ENCODE assay signal across 8 cellular contexts in genomic region chrX:154490021-154490413, GRCh38.
DNase-seq lines count a peak whose midpoint lies in the region; ATAC-seq and TF ChIP-seq lines count a peak whose summit lies in the region.

No MANE protein-coding gene starts in this region.

- peak overlapping the region; percentile 82 for H3K9ac ChIP-seq in BLaER1

- H4K20me1 ChIP-seq in BLaER1, result peaks cover 12% of the 10 kb centered on the region

- H3K4me1 ChIP-seq in BLaER1 (peaks cover 30% of the 10 kb centered on the region), neutrophil (ENCODE audit: control insufficient read depth in 1 of 2, insufficient read depth in 1 of 2, low read depth in 1 of 2, low read length in 1 of 2) (peaks cover 33 to 40% of the 10 kb centered on the region in 2 experiments)

- peak; percentile 44 for DNase-seq in activated CD4-positive, CD25-positive, alpha-beta regulatory T cell treated with anti-CD3 and anti-CD28 coated beads, Interleukin-2, amount 50 U/mL, for 72 hours
- DNase-seq in fibroblast of mammary gland (ENCODE audit: low read depth) (peak; percentile 66), NCI-H1048 (lab: John Stamatoyannopoulos, UW) (no peak), iPS-NIHi7 (ENCODE audit: extremely low spot score) (no peak)

- peaks cover 14% of the 10 kb centered on the region for H3K36me3 ChIP-seq in BLaER1
- no peaks in the 10 kb centered on the region for H3K36me3 ChIP-seq in neutrophil

- peak overlapping the region; percentile 75 for H3K4me3 ChIP-seq in BLaER1
- H3K4me3 ChIP-seq in fibroblast of mammary gland (ENCODE audit: control insufficient read depth, low read depth, low read length), result peak overlapping the region; percentile 53
- H3K4me3 ChIP-seq in neutrophil (ENCODE audit: low read depth in 1 of 2, low read length in 1 of 2), result peak overlapping the region; percentile 65 to 69

- peak overlapping the region; percentile 80 for H3K4me2 ChIP-seq in BLaER1

- TF ChIP-seq CTCF in fibroblast of mammary gland (conservative IDR thresholded peaks at IDR 0.05; ENCODE audit: control insufficient read depth, insufficient read depth, low read depth, low read length) (no peak), neutrophil (IDR thresholded peaks at IDR 0.05) (no peak)

- H3K9me3 ChIP-seq in BLaER1 (peaks cover 32% of the 10 kb centered on the region), neutrophil (no peaks in the 10 kb centered on the region)

- H3K27ac ChIP-seq in BLaER1 (peak overlapping the region; percentile 78), neutrophil (peak overlapping the region; percentile 96)

- H3K27me3 ChIP-seq in BLaER1 (peaks cover 12% of the 10 kb centered on the region), neutrophil (no peaks in the 10 kb centered on the region)

- ATAC-seq in GM19328 (IDR thresholded peaks at IDR 0.05; ENCODE audit: unreplicated experiment), result peak; percentile 17
- peak; percentile 2 for ATAC-seq in HG03469 (IDR thresholded peaks at IDR 0.05; ENCODE audit: unreplicated experiment)

Comparison
In these comparisons a context has a peak if more than half of its experiments do, and no peak if none do; other contexts are left out.
1. DNase-seq: peak in activated CD4-positive, CD25-positive, alpha-beta regulatory T cell treated with anti-CD3 and anti-CD28 coated beads, Interleukin-2, amount 50 U/mL, for 72 hours (single experiment) and fibroblast of mammary gland (single experiment); none in NCI-H1048 (single experiment) and iPS-NIHi7 (single experiment).
2. Peak in every context shown above with its lines, with median percentiles within 50 percentile points of each other: H3K4me3 ChIP-seq.